22 cellular contexts compared by ENCODE assay signal in genomic region chr6:44701637-44702101, GRCh38.
DNase-seq lines count a peak whose midpoint lies in the region; ATAC-seq lines count a peak whose summit lies in the region.
"Had no signal": no experiment of that assay in that cellular context is flagged by ENCODE, and none has a peak within 500 bp of the region (broad histone marks: within the 10 kb centered on the region; RNA-seq: fewer than 3 reads in every experiment).

No MANE protein-coding gene starts in this region.

- H3K9me3 Mint-ChIP-seq in T-helper 1 cell treated with Interleukin-12 subunit alpha and Interleukin-12 subunit beta and Interleukin-4 antibody, amounts not matched to agents 30 μg/mL and 1 μg/mL, for 36 hours = peaks cover 5% of the 10 kb centered on the region
- peaks cover 4% of the 10 kb centered on the region for H3K9me3 Mint-ChIP-seq in activated T-helper 2 cell treated with anti-CD3 and anti-CD28 coated beads, Interferon-gamma antibody, Interleukin-2, Interleukin-4, amounts not matched to agents 10 μg/mL and 5 μg/mL and 100 μg/mL, durations not matched to agents 14 hours and 24 hours and 36 hours
- H3K9me3 Mint-ChIP-seq: effector memory CD8-positive, alpha-beta T cell; natural killer cell treated with Interleukin-12 subunit alpha and Interleukin-12 subunit beta and Interleukin-15 and Interleukin-18, amount 100 ng/mL, for 72 hours had no signal

- H3K4me1 Mint-ChIP-seq in T-helper 1 cell treated with Interleukin-12 subunit alpha and Interleukin-12 subunit beta and Interleukin-4 antibody, amounts not matched to agents 30 μg/mL and 1 μg/mL, for 36 hours (ENCODE audit: low read depth) = peaks cover 8% of the 10 kb centered on the region
- peaks cover 27% of the 10 kb centered on the region for H3K4me1 Mint-ChIP-seq in activated T-helper 2 cell treated with anti-CD3 and anti-CD28 coated beads, Interferon-gamma antibody, Interleukin-2, Interleukin-4, amounts not matched to agents 10 μg/mL and 5 μg/mL and 100 μg/mL, durations not matched to agents 14 hours and 24 hours and 36 hours (ENCODE audit: low read depth)

- intact Hi-C loops in activated T-helper 2 cell treated with anti-CD3 and anti-CD28 coated beads, Interferon-gamma antibody, Interleukin-2, Interleukin-4, amounts not matched to agents 10 μg/mL and 5 μg/mL and 100 μg/mL, durations not matched to agents 14 hours and 24 hours and 36 hours (cut with micrococcal nuclease) = no loop called here

- ATAC-seq in GM18498 (IDR thresholded peaks at IDR 0.05; ENCODE audit: unreplicated experiment) (no peak), esophagus mucosa (no peak), HG03342 (IDR thresholded peaks at IDR 0.05; ENCODE audit: unreplicated experiment) (no peak)
- ATAC-seq: effector memory CD8-positive, alpha-beta T cell; natural killer cell treated with Interleukin-12 subunit alpha and Interleukin-12 subunit beta and Interleukin-15 and Interleukin-18, amount 100 ng/mL, for 72 hours had no signal

- H3K36me3 Mint-ChIP-seq in T-helper 1 cell treated with Interleukin-12 subunit alpha and Interleukin-12 subunit beta and Interleukin-4 antibody, amounts not matched to agents 30 μg/mL and 1 μg/mL, for 36 hours (ENCODE audit: low read depth) = peaks cover 6% of the 10 kb centered on the region
- H3K36me3 Mint-ChIP-seq in activated T-helper 2 cell treated with anti-CD3 and anti-CD28 coated beads, Interferon-gamma antibody, Interleukin-2, Interleukin-4, amounts not matched to agents 10 μg/mL and 5 μg/mL and 100 μg/mL, durations not matched to agents 14 hours and 24 hours and 36 hours (ENCODE audit: low read depth) = no peaks in the 10 kb centered on the region
- H3K36me3 Mint-ChIP-seq: natural killer cell treated with Interleukin-12 subunit alpha and Interleukin-12 subunit beta and Interleukin-15 and Interleukin-18, amount 100 ng/mL, for 72 hours had no signal

- H3K27ac Mint-ChIP-seq in T-helper 1 cell treated with Interleukin-12 subunit alpha and Interleukin-12 subunit beta and Interleukin-4 antibody, amounts not matched to agents 30 μg/mL and 1 μg/mL, for 36 hours = peak overlapping the region; percentile 28
- H3K27ac Mint-ChIP-seq in activated T-helper 2 cell treated with anti-CD3 and anti-CD28 coated beads, Interferon-gamma antibody, Interleukin-2, Interleukin-4, amounts not matched to agents 10 μg/mL and 5 μg/mL and 100 μg/mL, durations not matched to agents 14 hours and 24 hours and 36 hours = peak overlapping the region; percentile 78
- H3K27ac Mint-ChIP-seq: effector memory CD8-positive, alpha-beta T cell had no signal

- no peaks in the 10 kb centered on the region for H3K27me3 Mint-ChIP-seq in T-helper 1 cell treated with Interleukin-12 subunit alpha and Interleukin-12 subunit beta and Interleukin-4 antibody, amounts not matched to agents 30 μg/mL and 1 μg/mL, for 36 hours (ENCODE audit: low read depth)
- H3K27me3 Mint-ChIP-seq in activated T-helper 2 cell treated with anti-CD3 and anti-CD28 coated beads, Interferon-gamma antibody, Interleukin-2, Interleukin-4, amounts not matched to agents 10 μg/mL and 5 μg/mL and 100 μg/mL, durations not matched to agents 14 hours and 24 hours and 36 hours (ENCODE audit: low read depth) = no peaks in the 10 kb centered on the region
- H3K27me3 Mint-ChIP-seq: effector memory CD8-positive, alpha-beta T cell; natural killer cell treated with Interleukin-12 subunit alpha and Interleukin-12 subunit beta and Interleukin-15 and Interleukin-18, amount 100 ng/mL, for 72 hours had no signal

- DNase-seq in T-helper 1 cell (no peak), ELF-1 (ENCODE audit: low read depth, low spot score) (peak; percentile 30), iPS-NIHi11 (ENCODE audit: low spot score) (peak; percentile 52)
- DNase-seq in activated T-helper 2 cell treated with anti-CD3 and anti-CD28 coated beads, Interferon-gamma antibody, Interleukin-2, Interleukin-4, amounts not matched to agents 10 μg/mL and 5 μg/mL and 100 μg/mL, durations not matched to agents 14 hours and 24 hours and 36 hours (ENCODE audit: low spot score) = no peak
- DNase-seq: activated CD4-positive, alpha-beta T cell treated with anti-CD3 and anti-CD28 coated beads for 48 hours; activated CD8-positive, alpha-beta memory T cell treated with anti-CD3 and anti-CD28 coated beads, Interleukin-2, amount 50 U/mL, for 48 hours; activated gamma-delta T cell treated with Interleukin-2 at 50 U/mL for 16 hours; anterior cingulate cortex; effector memory CD8-positive, alpha-beta T cell; GF-D8; hippocampal formation; kidney glomerular epithelial cell; NCI-H1694 treated with DMSO at 0.1 percent for 48 hours; NCI-H2227 treated with DMSO at 0.1 percent for 48 hours; stimulated activated CD4-positive, alpha-beta T cell treated with anti-CD3 and anti-CD28 coated beads, Interleukin-2, amount 100 ng/mL, for 24 hours; stimulated activated naive CD4-positive, alpha-beta T cell treated with Interleukin-2 at 50 U/mL for 16 hours; transverse colon had no signal

- H3K4me3 Mint-ChIP-seq in T-helper 1 cell treated with Interleukin-12 subunit alpha and Interleukin-12 subunit beta and Interleukin-4 antibody, amounts not matched to agents 30 μg/mL and 1 μg/mL, for 36 hours = no peak overlapping the region
- no peak overlapping the region for H3K4me3 Mint-ChIP-seq in activated T-helper 2 cell treated with anti-CD3 and anti-CD28 coated beads, Interferon-gamma antibody, Interleukin-2, Interleukin-4, amounts not matched to agents 10 μg/mL and 5 μg/mL and 100 μg/mL, durations not matched to agents 14 hours and 24 hours and 36 hours (ENCODE audit: low read depth)
- H3K4me3 Mint-ChIP-seq: effector memory CD8-positive, alpha-beta T cell had no signal

Comparison
In these comparisons a context has a peak if more than half of its experiments do, and no peak if none do; other contexts are left out.
1. DNase-seq: peak in ELF-1 (single experiment) and iPS-NIHi11 (single experiment); none in T-helper 1 cell (0 of 5) and activated T-helper 2 cell treated with anti-CD3 and anti-CD28 coated beads, Interferon-gamma antibody, Interleukin-2, Interleukin-4, amounts not matched to agents 10 μg/mL and 5 μg/mL and 100 μg/mL, durations not matched to agents 14 hours and 24 hours and 36 hours (single experiment).